19 cellular contexts compared by ENCODE assay signal in the genomic region with DNA sequence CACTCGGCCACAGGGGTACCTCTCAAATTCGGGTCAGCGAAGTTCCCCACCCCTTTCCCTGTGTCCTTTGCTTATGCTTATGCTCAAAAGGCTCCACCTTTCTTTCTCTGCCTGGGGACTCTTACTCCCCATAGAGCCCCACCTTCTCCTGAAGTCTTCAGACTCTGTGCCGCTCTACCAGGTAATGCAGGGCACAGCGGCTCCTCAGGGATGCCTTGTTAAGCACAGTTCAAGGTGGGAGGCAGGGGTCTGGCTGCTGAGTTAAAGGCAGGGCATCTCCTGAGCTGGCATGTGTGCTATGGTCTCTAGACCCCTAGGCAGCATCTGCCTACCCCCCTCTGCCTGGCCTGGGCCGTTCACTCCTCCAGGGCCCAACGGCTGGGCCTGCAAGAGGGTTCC. TPM values are rescaled to one million over a fixed set of nuclear protein-coding genes. Genes with fewer than 3 reads are reported as not detected.
A peak's percentile ranks its signal among the peaks of the same experiment; 100 is the strongest.
DNase-seq lines count a peak whose midpoint lies in the region; ATAC-seq and TF ChIP-seq lines count a peak whose summit lies in the region.
"Had no signal": no experiment of that assay in that cellular context is flagged by ENCODE, and none has a peak within 500 bp of the region (broad histone marks: within the 10 kb centered on the region; RNA-seq: fewer than 3 reads in every experiment).

No MANE protein-coding gene starts in this region.

- H3K27ac Mint-ChIP-seq in activated CD4-positive, alpha-beta memory T cell treated with anti-CD3 and anti-CD28 coated beads, Interleukin-2, amount 10 ng/mL, durations not matched to agents 7 days and 5 days = no peak overlapping the region
- no peak overlapping the region for H3K27ac Mint-ChIP-seq in activated CD4-positive, alpha-beta memory T cell treated with anti-CD3 and anti-CD28 coated beads for 36 hours
- H3K27ac Mint-ChIP-seq in chondrocyte (ENCODE audit: unreplicated experiment) = no peak overlapping the region
- H3K27ac Mint-ChIP-seq in immature natural killer cell = no peak overlapping the region
- H3K27ac Mint-ChIP-seq: IgD-negative memory B cell had no signal

- no peak overlapping the region for H2BK12ac ChIP-seq in neuronal stem cell (ENCODE audit: low read length)

- H3K18ac ChIP-seq in neuronal stem cell (ENCODE audit: low read length) = peak overlapping the region; percentile 48

- no peak overlapping the region for H2BK5ac ChIP-seq in neuronal stem cell (ENCODE audit: low read length)

- H4K91ac ChIP-seq in neuronal stem cell (ENCODE audit: low read depth, low read length, poor library complexity) = no peak overlapping the region

- H3K4ac ChIP-seq in neuronal stem cell (ENCODE audit: low read length) = no peak overlapping the region

- no peaks in the 10 kb centered on the region for H3K36me3 ChIP-seq in neuronal stem cell (replicated peaks in 1 of 2; ENCODE audit: control insufficient read depth in 2 of 2, insufficient read depth in 2 of 2, low read length in 2 of 2)
- H3K36me3 ChIP-seq in upper lobe of right lung = no peaks in the 10 kb centered on the region
- H3K36me3 ChIP-seq: BLaER1 treated with 17β-estradiol and CSF1 and Interleukin-3, amounts not matched to agents 10 nM and 100 nM; Peyer's patch had no signal

- no peak for ATAC-seq in upper lobe of right lung

- H3K27ac ChIP-seq in neuronal stem cell (replicated peaks; ENCODE audit: low read length) (no peak overlapping the region), upper lobe of right lung (no peak overlapping the region)
- H3K27ac ChIP-seq: BLaER1 treated with 17β-estradiol and CSF1 and Interleukin-3, amounts not matched to agents 10 nM and 100 nM; Peyer's patch had no signal

- H3K23ac ChIP-seq in neuronal stem cell (ENCODE audit: low read depth, low read length, poor library complexity) = no peak overlapping the region

- H3K4me1 ChIP-seq in neuronal stem cell (ENCODE audit: control insufficient read depth in 2 of 2, insufficient read depth in 1 of 2, low read depth in 1 of 2, low read length in 2 of 2) (peaks cover 0 to 20% of the 10 kb centered on the region in 2 donors), upper lobe of right lung (peaks cover 12% of the 10 kb centered on the region)

- no peak overlapping the region for H2BK120ac ChIP-seq in neuronal stem cell (ENCODE audit: low read depth, low read length)

- intact Hi-C loops in activated CD4-positive, alpha-beta memory T cell treated with anti-CD3 and anti-CD28 coated beads for 36 hours (cut with micrococcal nuclease) = loop anchor here (5.0 to 10.0 kb wide), 3 partner anchors 477 to 716 kb away; no protein-coding TSS in a partner anchor
- intact Hi-C loops in upper lobe of right lung (cut with DNase I) = loop anchor here (5.0 kb wide), 1 partner anchor 716 kb away; no protein-coding TSS in a partner anchor

- no peak overlapping the region for H3K9ac ChIP-seq in neuronal stem cell (ENCODE audit: low read depth, low read length, poor library complexity)
- H3K9ac ChIP-seq: BLaER1 treated with 17β-estradiol and CSF1 and Interleukin-3, amounts not matched to agents 10 nM and 100 nM had no signal

- peak overlapping the region; percentile 33 for H2BK15ac ChIP-seq in neuronal stem cell (ENCODE audit: low read length)

- TF ChIP-seq CTCF in chondrocyte (IDR thresholded peaks at IDR 0.05) (no peak), upper lobe of right lung (IDR thresholded peaks at IDR 0.05) (no peak)

- DNase-seq in activated CD4-positive, alpha-beta memory T cell treated with anti-CD3 and anti-CD28 coated beads, Interleukin-2, amount 10 ng/mL, durations not matched to agents 7 days and 5 days = peak; percentile 8
- no peak for DNase-seq in activated CD4-positive, alpha-beta memory T cell treated with anti-CD3 and anti-CD28 coated beads for 36 hours
- DNase-seq in chondrocyte (ENCODE audit: low spot score) = peak; percentile 61
- no peak for DNase-seq in neuronal stem cell (ENCODE audit: low spot score)
- peak; percentile 20 for DNase-seq in upper lobe of right lung
- DNase-seq in immature natural killer cell = no peak
- DNase-seq in stimulated activated naive CD4-positive, alpha-beta T cell treated with Interleukin-2 at 50 U/mL for 16 hours (lab: John Stamatoyannopoulos, UW) = no peak
- no peak for DNase-seq in SKM-1 (lab: John Stamatoyannopoulos, UW; ENCODE audit: unreplicated experiment)
- DNase-seq: 8988T, EL, HCEC 1CT, NCI-H1417, NCI-H1930, NCI-H2171 had no signal

- no peaks in the 10 kb centered on the region for H3K9me3 Mint-ChIP-seq in activated CD4-positive, alpha-beta memory T cell treated with anti-CD3 and anti-CD28 coated beads, Interleukin-2, amount 10 ng/mL, durations not matched to agents 7 days and 5 days
- no peaks in the 10 kb centered on the region for H3K9me3 Mint-ChIP-seq in activated CD4-positive, alpha-beta memory T cell treated with anti-CD3 and anti-CD28 coated beads for 36 hours
- H3K9me3 Mint-ChIP-seq in chondrocyte (ENCODE audit: low read depth) (no peaks in the 10 kb centered on the region), immature natural killer cell (no peaks in the 10 kb centered on the region)
- H3K9me3 Mint-ChIP-seq: IgD-negative memory B cell had no signal

- H3K4me1 Mint-ChIP-seq in activated CD4-positive, alpha-beta memory T cell treated with anti-CD3 and anti-CD28 coated beads, Interleukin-2, amount 10 ng/mL, durations not matched to agents 7 days and 5 days = peaks cover 4% of the 10 kb centered on the region
- peaks cover 2% of the 10 kb centered on the region for H3K4me1 Mint-ChIP-seq in activated CD4-positive, alpha-beta memory T cell treated with anti-CD3 and anti-CD28 coated beads for 36 hours (ENCODE audit: low read depth)
- H3K4me1 Mint-ChIP-seq in chondrocyte (ENCODE audit: low read depth) = peaks cover 28% of the 10 kb centered on the region
- peaks cover 0 to 2% of the 10 kb centered on the region in 2 donors for H3K4me1 Mint-ChIP-seq in immature natural killer cell

- H2AFZ ChIP-seq in neuronal stem cell (ENCODE audit: low read length) = no peak overlapping the region

- no peak overlapping the region for H3K4me2 ChIP-seq in neuronal stem cell (ENCODE audit: insufficient read depth, low read length, poor library complexity, severe bottlenecking)
- H3K4me2 ChIP-seq: BLaER1 treated with 17β-estradiol and CSF1 and Interleukin-3, amounts not matched to agents 10 nM and 100 nM had no signal

- CTCF ChIA-PET in activated CD4-positive, alpha-beta memory T cell treated with anti-CD3 and anti-CD28 coated beads, Interleukin-2, amount 10 ng/mL, durations not matched to agents 7 days and 5 days (lab: Charles Lee) = interaction anchor here (1.5 kb wide), 1 partner anchor 9 kb away, joined by 3 read pairs; no protein-coding TSS in a partner anchor
- CTCF ChIA-PET in activated CD4-positive, alpha-beta memory T cell treated with anti-CD3 and anti-CD28 coated beads for 36 hours (lab: Charles Lee) = no interaction called here

- H3K27me3 ChIP-seq in neuronal stem cell (ENCODE audit: control insufficient read depth in 3 of 3, insufficient read depth in 3 of 3, low read depth in 1 of 3, low read length in 3 of 3) = peaks cover 17 to 38% (median 37%) of the 10 kb centered on the region in 3 experiments
- peaks cover 30% of the 10 kb centered on the region for H3K27me3 ChIP-seq in upper lobe of right lung

- no peak overlapping the region for H3K4me3 Mint-ChIP-seq in activated CD4-positive, alpha-beta memory T cell treated with anti-CD3 and anti-CD28 coated beads, Interleukin-2, amount 10 ng/mL, durations not matched to agents 7 days and 5 days
- no peak overlapping the region for H3K4me3 Mint-ChIP-seq in activated CD4-positive, alpha-beta memory T cell treated with anti-CD3 and anti-CD28 coated beads for 36 hours
- H3K4me3 Mint-ChIP-seq in chondrocyte (ENCODE audit: unreplicated experiment) (no peak overlapping the region), immature natural killer cell (no peak overlapping the region)
- H3K4me3 Mint-ChIP-seq: IgD-negative memory B cell had no signal

- H2AK5ac ChIP-seq in neuronal stem cell (ENCODE audit: low read depth, low read length) = peak overlapping the region; percentile 91

- no peaks in the 10 kb centered on the region for H3K9me3 ChIP-seq in neuronal stem cell (replicated peaks in 1 of 2; ENCODE audit: control insufficient read depth in 2 of 2, insufficient read depth in 1 of 2, low read depth in 1 of 2, low read length in 2 of 2)
- H3K9me3 ChIP-seq in upper lobe of right lung = no peaks in the 10 kb centered on the region
- H3K9me3 ChIP-seq: BLaER1 treated with 17β-estradiol and CSF1 and Interleukin-3, amounts not matched to agents 10 nM and 100 nM; Peyer's patch had no signal

- POLR2A ChIA-PET in activated CD4-positive, alpha-beta memory T cell treated with anti-CD3 and anti-CD28 coated beads, Interleukin-2, amount 10 ng/mL, durations not matched to agents 7 days and 5 days (lab: Charles Lee) = no interaction called here
- POLR2A ChIA-PET in activated CD4-positive, alpha-beta memory T cell treated with anti-CD3 and anti-CD28 coated beads for 36 hours (lab: Charles Lee) = no interaction called here

- WGBS in neuronal stem cell (ENCODE audit: extremely low coverage in 2 of 2, insufficient read length in 2 of 2, insufficient replicate concordance in 1 of 2), 2 donors = no CpG with 5 or more reads among the region's 7 CpGs

- no peaks in the 10 kb centered on the region for H3K36me3 Mint-ChIP-seq in activated CD4-positive, alpha-beta memory T cell treated with anti-CD3 and anti-CD28 coated beads, Interleukin-2, amount 10 ng/mL, durations not matched to agents 7 days and 5 days (ENCODE audit: low read depth)
- no peaks in the 10 kb centered on the region for H3K36me3 Mint-ChIP-seq in activated CD4-positive, alpha-beta memory T cell treated with anti-CD3 and anti-CD28 coated beads for 36 hours
- peaks cover 3% of the 10 kb centered on the region for H3K36me3 Mint-ChIP-seq in chondrocyte (ENCODE audit: low read depth)
- no peaks in the 10 kb centered on the region for H3K36me3 Mint-ChIP-seq in immature natural killer cell
- H3K36me3 Mint-ChIP-seq: IgD-negative memory B cell had no signal

- no peak overlapping the region for H4K8ac ChIP-seq in neuronal stem cell (ENCODE audit: low read depth, low read length)

- H3K27me3 Mint-ChIP-seq in activated CD4-positive, alpha-beta memory T cell treated with anti-CD3 and anti-CD28 coated beads, Interleukin-2, amount 10 ng/mL, durations not matched to agents 7 days and 5 days = peaks cover 30% of the 10 kb centered on the region
- H3K27me3 Mint-ChIP-seq in activated CD4-positive, alpha-beta memory T cell treated with anti-CD3 and anti-CD28 coated beads for 36 hours = peaks cover 39% of the 10 kb centered on the region
- H3K27me3 Mint-ChIP-seq in chondrocyte (ENCODE audit: low read depth) (peaks cover 6% of the 10 kb centered on the region), immature natural killer cell (ENCODE audit: low read depth in 3 of 3) (peaks cover 6 to 21% (median 8%) of the 10 kb centered on the region in 3 donors)

- H3K4me3 ChIP-seq in neuronal stem cell (ENCODE audit: low read length in 2 of 2) (no peak overlapping the region), upper lobe of right lung (no peak overlapping the region)
- H3K4me3 ChIP-seq: BLaER1 treated with 17β-estradiol and CSF1 and Interleukin-3, amounts not matched to agents 10 nM and 100 nM; Peyer's patch had no signal

- H3K79me1 ChIP-seq in neuronal stem cell (ENCODE audit: low read depth, low read length) = no peaks in the 10 kb centered on the region

- no peak overlapping the region for H3K14ac ChIP-seq in neuronal stem cell (ENCODE audit: low read length)

RNA-seq across cellular contexts. Expression of a gene that starts 3.0 kb away (rescaled TPM):
- not detected for total RNA-seq in activated CD4-positive, alpha-beta memory T cell treated with anti-CD3 and anti-CD28 coated beads, Interleukin-2, amount 10 ng/mL, durations not matched to agents 7 days and 5 days
- total RNA-seq in activated CD4-positive, alpha-beta memory T cell treated with anti-CD3 and anti-CD28 coated beads for 36 hours = not detected
- total RNA-seq in chondrocyte (22.7 to 69.4 TPM (median 65.5 TPM) in 3 replicates), upper lobe of right lung (40.8 TPM)
- polyA plus RNA-seq in neuronal stem cell (2013, experiment 1 of 2) = 0.54 TPM
- 0.64 TPM for polyA plus RNA-seq in neuronal stem cell (2013, experiment 2 of 2)
- polyA plus RNA-seq in immature natural killer cell = not detected
- total RNA-seq: HT-29, NCI-H460 had no signal
- polyA plus RNA-seq: IgD-negative memory B cell had no signal

Comparison
In these comparisons a context has a peak if more than half of its experiments do, and no peak if none do; other contexts are left out.
1. DNase-seq: peak in activated CD4-positive, alpha-beta memory T cell treated with anti-CD3 and anti-CD28 coated beads, Interleukin-2, amount 10 ng/mL, durations not matched to agents 7 days and 5 days (single experiment), chondrocyte (single experiment) and upper lobe of right lung (single experiment); none in activated CD4-positive, alpha-beta memory T cell treated with anti-CD3 and anti-CD28 coated beads for 36 hours (single experiment), neuronal stem cell (single experiment), immature natural killer cell (0 of 3), stimulated activated naive CD4-positive, alpha-beta T cell treated with Interleukin-2 at 50 U/mL for 16 hours (single experiment) and SKM-1 (single experiment).
2. RNA of a gene that starts 3.0 kb away (total RNA-seq): 22.7 to 69.4 TPM in chondrocyte and 40.8 TPM in upper lobe of right lung (single experiment); not detected in activated CD4-positive, alpha-beta memory T cell treated with anti-CD3 and anti-CD28 coated beads, Interleukin-2, amount 10 ng/mL, durations not matched to agents 7 days and 5 days and not detected in activated CD4-positive, alpha-beta memory T cell treated with anti-CD3 and anti-CD28 coated beads for 36 hours; every median in the first group is over 10 times any median in the second.